In the genomic region with DNA sequence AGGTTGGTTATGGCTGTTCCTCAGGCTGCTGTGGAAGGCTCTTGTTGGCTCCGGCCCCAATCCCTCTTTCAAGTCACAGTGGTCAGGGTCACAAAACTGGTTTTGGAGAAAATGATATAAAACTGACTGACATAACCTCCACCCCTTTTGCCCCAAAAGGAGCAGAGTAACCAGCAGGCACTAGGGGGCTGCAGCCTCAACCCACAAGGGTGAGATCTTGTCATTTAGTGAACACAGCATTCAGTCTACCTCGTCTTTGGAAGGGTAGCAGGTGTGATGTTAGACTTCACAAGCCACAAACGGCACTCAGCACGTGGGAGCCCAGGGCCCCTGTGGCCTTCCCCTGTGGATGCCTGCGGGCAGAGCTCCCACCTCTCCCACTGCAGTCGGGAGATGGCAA, we compare ENCODE assay signal across 1 cellular context.
TF ChIP-seq lines count a peak whose summit lies in the region.

No MANE protein-coding gene starts in this region.

TF ChIP-seq in H1, 55 proteins besides CTCF, POLR2A, EP300 and RAD21 (continued from another document):
- TF ChIP-seq, protein P1, sequence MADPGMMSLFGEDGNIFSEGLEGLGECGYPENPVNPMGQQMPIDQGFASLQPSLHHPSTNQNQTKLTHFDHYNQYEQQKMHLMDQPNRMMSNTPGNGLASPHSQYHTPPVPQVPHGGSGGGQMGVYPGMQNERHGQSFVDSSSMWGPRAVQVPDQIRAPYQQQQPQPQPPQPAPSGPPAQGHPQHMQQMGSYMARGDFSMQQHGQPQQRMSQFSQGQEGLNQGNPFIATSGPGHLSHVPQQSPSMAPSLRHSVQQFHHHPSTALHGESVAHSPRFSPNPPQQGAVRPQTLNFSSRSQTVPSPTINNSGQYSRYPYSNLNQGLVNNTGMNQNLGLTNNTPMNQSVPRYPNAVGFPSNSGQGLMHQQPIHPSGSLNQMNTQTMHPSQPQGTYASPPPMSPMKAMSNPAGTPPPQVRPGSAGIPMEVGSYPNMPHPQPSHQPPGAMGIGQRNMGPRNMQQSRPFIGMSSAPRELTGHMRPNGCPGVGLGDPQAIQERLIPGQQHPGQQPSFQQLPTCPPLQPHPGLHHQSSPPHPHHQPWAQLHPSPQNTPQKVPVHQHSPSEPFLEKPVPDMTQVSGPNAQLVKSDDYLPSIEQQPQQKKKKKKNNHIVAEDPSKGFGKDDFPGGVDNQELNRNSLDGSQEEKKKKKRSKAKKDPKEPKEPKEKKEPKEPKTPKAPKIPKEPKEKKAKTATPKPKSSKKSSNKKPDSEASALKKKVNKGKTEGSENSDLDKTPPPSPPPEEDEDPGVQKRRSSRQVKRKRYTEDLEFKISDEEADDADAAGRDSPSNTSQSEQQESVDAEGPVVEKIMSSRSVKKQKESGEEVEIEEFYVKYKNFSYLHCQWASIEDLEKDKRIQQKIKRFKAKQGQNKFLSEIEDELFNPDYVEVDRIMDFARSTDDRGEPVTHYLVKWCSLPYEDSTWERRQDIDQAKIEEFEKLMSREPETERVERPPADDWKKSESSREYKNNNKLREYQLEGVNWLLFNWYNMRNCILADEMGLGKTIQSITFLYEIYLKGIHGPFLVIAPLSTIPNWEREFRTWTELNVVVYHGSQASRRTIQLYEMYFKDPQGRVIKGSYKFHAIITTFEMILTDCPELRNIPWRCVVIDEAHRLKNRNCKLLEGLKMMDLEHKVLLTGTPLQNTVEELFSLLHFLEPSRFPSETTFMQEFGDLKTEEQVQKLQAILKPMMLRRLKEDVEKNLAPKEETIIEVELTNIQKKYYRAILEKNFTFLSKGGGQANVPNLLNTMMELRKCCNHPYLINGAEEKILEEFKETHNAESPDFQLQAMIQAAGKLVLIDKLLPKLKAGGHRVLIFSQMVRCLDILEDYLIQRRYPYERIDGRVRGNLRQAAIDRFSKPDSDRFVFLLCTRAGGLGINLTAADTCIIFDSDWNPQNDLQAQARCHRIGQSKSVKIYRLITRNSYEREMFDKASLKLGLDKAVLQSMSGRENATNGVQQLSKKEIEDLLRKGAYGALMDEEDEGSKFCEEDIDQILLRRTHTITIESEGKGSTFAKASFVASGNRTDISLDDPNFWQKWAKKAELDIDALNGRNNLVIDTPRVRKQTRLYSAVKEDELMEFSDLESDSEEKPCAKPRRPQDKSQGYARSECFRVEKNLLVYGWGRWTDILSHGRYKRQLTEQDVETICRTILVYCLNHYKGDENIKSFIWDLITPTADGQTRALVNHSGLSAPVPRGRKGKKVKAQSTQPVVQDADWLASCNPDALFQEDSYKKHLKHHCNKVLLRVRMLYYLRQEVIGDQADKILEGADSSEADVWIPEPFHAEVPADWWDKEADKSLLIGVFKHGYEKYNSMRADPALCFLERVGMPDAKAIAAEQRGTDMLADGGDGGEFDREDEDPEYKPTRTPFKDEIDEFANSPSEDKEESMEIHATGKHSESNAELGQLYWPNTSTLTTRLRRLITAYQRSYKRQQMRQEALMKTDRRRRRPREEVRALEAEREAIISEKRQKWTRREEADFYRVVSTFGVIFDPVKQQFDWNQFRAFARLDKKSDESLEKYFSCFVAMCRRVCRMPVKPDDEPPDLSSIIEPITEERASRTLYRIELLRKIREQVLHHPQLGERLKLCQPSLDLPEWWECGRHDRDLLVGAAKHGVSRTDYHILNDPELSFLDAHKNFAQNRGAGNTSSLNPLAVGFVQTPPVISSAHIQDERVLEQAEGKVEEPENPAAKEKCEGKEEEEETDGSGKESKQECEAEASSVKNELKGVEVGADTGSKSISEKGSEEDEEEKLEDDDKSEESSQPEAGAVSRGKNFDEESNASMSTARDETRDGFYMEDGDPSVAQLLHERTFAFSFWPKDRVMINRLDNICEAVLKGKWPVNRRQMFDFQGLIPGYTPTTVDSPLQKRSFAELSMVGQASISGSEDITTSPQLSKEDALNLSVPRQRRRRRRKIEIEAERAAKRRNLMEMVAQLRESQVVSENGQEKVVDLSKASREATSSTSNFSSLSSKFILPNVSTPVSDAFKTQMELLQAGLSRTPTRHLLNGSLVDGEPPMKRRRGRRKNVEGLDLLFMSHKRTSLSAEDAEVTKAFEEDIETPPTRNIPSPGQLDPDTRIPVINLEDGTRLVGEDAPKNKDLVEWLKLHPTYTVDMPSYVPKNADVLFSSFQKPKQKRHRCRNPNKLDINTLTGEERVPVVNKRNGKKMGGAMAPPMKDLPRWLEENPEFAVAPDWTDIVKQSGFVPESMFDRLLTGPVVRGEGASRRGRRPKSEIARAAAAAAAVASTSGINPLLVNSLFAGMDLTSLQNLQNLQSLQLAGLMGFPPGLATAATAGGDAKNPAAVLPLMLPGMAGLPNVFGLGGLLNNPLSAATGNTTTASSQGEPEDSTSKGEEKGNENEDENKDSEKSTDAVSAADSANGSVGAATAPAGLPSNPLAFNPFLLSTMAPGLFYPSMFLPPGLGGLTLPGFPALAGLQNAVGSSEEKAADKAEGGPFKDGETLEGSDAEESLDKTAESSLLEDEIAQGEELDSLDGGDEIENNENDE (IDR thresholded peaks at IDR 0.05; ENCODE audit: insufficient replicate concordance, low read length): no peak
- no peak for TF ChIP-seq JUND (IDR thresholded peaks at IDR 0.05; ENCODE audit: low read length)
- TF ChIP-seq NANOG (IDR thresholded peaks at IDR 0.05; ENCODE audit: insufficient read depth, low read depth, low read length, poor library complexity, severe bottlenecking): no peak
- TF ChIP-seq MAFK (IDR thresholded peaks at IDR 0.05; ENCODE audit: low read depth, low read length): no peak
- TF ChIP-seq CHD2 (IDR thresholded peaks at IDR 0.05; ENCODE audit: low read length): no peak
- TF ChIP-seq SIX5 (IDR thresholded peaks at IDR 0.05; ENCODE audit: low read depth, low read length): no peak
- TF ChIP-seq FOSL1 (IDR thresholded peaks at IDR 0.05; ENCODE audit: insufficient read depth, low read depth, low read length): no peak
